Comparison of ENCODE assay signal across 11 cellular contexts in the genomic region with DNA sequence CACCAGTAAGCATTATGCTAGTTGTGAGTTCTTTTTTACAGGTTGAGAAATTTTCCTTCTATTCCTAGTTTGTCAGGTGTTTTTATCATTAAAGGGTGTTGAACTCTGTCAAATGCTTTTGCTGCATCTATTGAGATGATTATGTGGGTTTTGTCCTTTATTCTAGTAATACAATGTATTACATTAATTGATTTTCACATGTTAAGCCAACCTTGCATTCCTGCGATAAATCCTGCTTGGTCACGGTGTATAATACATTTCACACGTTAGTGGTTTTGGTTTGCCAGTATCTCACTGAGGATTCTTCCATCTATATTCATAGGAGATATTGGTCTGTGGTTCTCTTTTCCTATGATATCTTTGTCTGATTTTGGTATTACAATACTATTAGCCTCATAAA.
"Had no signal": no experiment of that assay in that cellular context is flagged by ENCODE, and none has a peak within 500 bp of the region (broad histone marks: within the 10 kb centered on the region; RNA-seq: fewer than 3 reads in every experiment).

No MANE protein-coding gene starts in this region.

- H3K4me3 ChIP-seq: GM23248, GM23338, HAP-1 had no signal

- H3K9ac ChIP-seq: GM23248 had no signal

- DNase-seq: GM23248, GOT3, H7, H9, HCEC 1CT, HFFc6 had no signal

- H2AFZ ChIP-seq: GM23248, GM23338 had no signal

- H3K9me3 ChIP-seq: HAP-1 had no signal

- H3K27ac ChIP-seq: GM23248 had no signal

- FAIRE-seq: H1, H54 had no signal

- H3K4me1 ChIP-seq: HAP-1 had no signal

- H3K36me3 ChIP-seq: HAP-1 had no signal

- H3K4me2 ChIP-seq: GM23338 had no signal

- ATAC-seq: GM23338, HCT116 had no signal
